In the genomic region with DNA sequence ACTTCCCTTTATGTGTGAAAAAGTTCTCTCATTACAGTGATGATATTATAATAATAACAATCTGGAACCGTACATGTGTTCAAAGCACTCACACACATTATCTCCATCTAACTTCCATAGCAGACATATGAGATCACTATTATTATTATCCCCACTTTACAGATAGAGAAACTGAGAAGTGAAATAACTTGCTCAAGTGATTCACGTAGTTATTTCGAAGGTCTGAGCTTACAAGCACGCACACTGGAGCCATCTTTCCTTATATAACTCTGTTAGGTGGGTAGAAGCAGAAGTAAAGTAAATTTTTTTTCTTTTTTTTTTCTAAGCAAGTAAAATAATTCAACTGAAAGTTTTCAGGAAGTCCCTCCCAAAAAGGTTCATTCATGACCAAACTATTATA, we compare ENCODE assay signal across 21 cellular contexts.
DNase-seq lines count a peak whose midpoint lies in the region; ATAC-seq and TF ChIP-seq lines count a peak whose summit lies in the region.
"Had no signal": no experiment of that assay in that cellular context is flagged by ENCODE, and none has a peak within 500 bp of the region (broad histone marks: within the 10 kb centered on the region; RNA-seq: fewer than 3 reads in every experiment).

No MANE protein-coding gene starts in this region.

- in situ Hi-C loops in HAP-1 (cut with MboI; ENCODE audit: low sequenced_read_pairs) = no loop called here

- peaks cover 0 to 11% (median 2%) of the 10 kb centered on the region in 11 experiments; a peak in 6 of 22 replicates for H3K9me3 ChIP-seq in BLaER1 treated with 17β-estradiol and CSF1 and Interleukin-3, amounts not matched to agents 10 nM and 100 nM (replicated peaks in 1 of 11)
- H3K9me3 ChIP-seq in RWPE2 (ENCODE audit: severe bottlenecking) (no peaks in the 10 kb centered on the region), HAP-1 (no peaks in the 10 kb centered on the region)
- H3K9me3 ChIP-seq: A549, SK-N-SH had no signal

- no peak overlapping the region for H3K27ac Mint-ChIP-seq in effector memory CD8-positive, alpha-beta T cell
- H3K27ac Mint-ChIP-seq: activated CD4-positive, alpha-beta memory T cell treated with anti-CD3 and anti-CD28 coated beads for 36 hours; activated T-cell treated with anti-CD3 and anti-CD28 coated beads, Interleukin-2, amount 50 U/mL, for 72 hours; type B pancreatic cell had no signal

- H3K4me1 Mint-ChIP-seq in effector memory CD8-positive, alpha-beta T cell (ENCODE audit: low read depth in 2 of 2) = peaks cover 6 to 11% of the 10 kb centered on the region in 2 donors

- H3K4me2 ChIP-seq in BLaER1 treated with 17β-estradiol and CSF1 and Interleukin-3, amounts not matched to agents 10 nM and 100 nM = peak overlapping the region in 5 of 11 experiments; percentile 71 to 86 (median 82); a peak in 10 of 22 replicates
- H3K4me2 ChIP-seq: A549, SK-N-SH had no signal

- peak overlapping the region in 8 of 11 experiments; percentile 69 to 93 (median 84); a peak in 16 of 22 replicates for H3K27ac ChIP-seq in BLaER1 treated with 17β-estradiol and CSF1 and Interleukin-3, amounts not matched to agents 10 nM and 100 nM
- H3K27ac ChIP-seq in RWPE2 (ENCODE audit: poor library complexity, severe bottlenecking) = peak overlapping the region; percentile 58
- H3K27ac ChIP-seq: A549, GM23248 had no signal

- no peak overlapping the region for H3K4me3 Mint-ChIP-seq in effector memory CD8-positive, alpha-beta T cell
- H3K4me3 Mint-ChIP-seq: activated CD4-positive, alpha-beta memory T cell treated with anti-CD3 and anti-CD28 coated beads for 36 hours; activated T-cell treated with anti-CD3 and anti-CD28 coated beads, Interleukin-2, amount 50 U/mL, for 72 hours; type B pancreatic cell had no signal

- no peak for TF ChIP-seq CTCF in RWPE2 (IDR thresholded peaks at IDR 0.05; ENCODE audit: poor library complexity, severe bottlenecking)

- H3K27me3 ChIP-seq in BLaER1 treated with 17β-estradiol and CSF1 and Interleukin-3, amounts not matched to agents 10 nM and 100 nM = no peaks in the 10 kb centered on the region
- H3K27me3 ChIP-seq in RWPE2 (ENCODE audit: insufficient read depth, poor library complexity, severe bottlenecking) = no peaks in the 10 kb centered on the region
- no peaks in the 10 kb centered on the region for H3K27me3 ChIP-seq in HAP-1 (ENCODE audit: low read depth)

- ATAC-seq in GM21360 (IDR thresholded peaks at IDR 0.05; ENCODE audit: unreplicated experiment) (peak; percentile 96), HG03439 (IDR thresholded peaks at IDR 0.05; ENCODE audit: unreplicated experiment) (peak; percentile 56), RWPE2 (ENCODE audit: low read depth) (no peak), GM18907 (IDR thresholded peaks at IDR 0.05; ENCODE audit: unreplicated experiment) (no peak)
- ATAC-seq in effector memory CD8-positive, alpha-beta T cell (replicated peaks) = no peak
- ATAC-seq: A549; activated T-cell treated with anti-CD3 and anti-CD28 coated beads, Interleukin-2, amount 50 U/mL, for 72 hours; GM12878; left colon had no signal

- H3K36me3 ChIP-seq in BLaER1 treated with 17β-estradiol and CSF1 and Interleukin-3, amounts not matched to agents 10 nM and 100 nM = no peaks in the 10 kb centered on the region
- H3K36me3 ChIP-seq in RWPE2 (ENCODE audit: low read depth) (no peaks in the 10 kb centered on the region), HAP-1 (replicated peaks) (no peaks in the 10 kb centered on the region)

- H3K9ac ChIP-seq in BLaER1 treated with 17β-estradiol and CSF1 and Interleukin-3, amounts not matched to agents 10 nM and 100 nM = peak overlapping the region in 3 of 11 experiments; percentile 41 to 76 (median 69); a peak in 2 of 22 replicates
- H3K9ac ChIP-seq: GM23248, SK-N-SH had no signal

- DNase-seq in RWPE2 (ENCODE audit: low spot score) (no peak), HAP-1 (ENCODE audit: low spot score in 2 of 2) (no peak)
- DNase-seq in activated effector memory CD4-positive, alpha-beta T cell treated with Interleukin-2 at 50 U/mL for 16 hours = no peak
- no peak for DNase-seq in effector memory CD8-positive, alpha-beta T cell
- DNase-seq: activated CD4-positive, alpha-beta memory T cell treated with anti-CD3 and anti-CD28 coated beads for 36 hours; activated T-cell treated with anti-CD3 and anti-CD28 coated beads, Interleukin-2, amount 50 U/mL, for 72 hours; amygdala; GM23248; IMR-90; left colon; NCI-H1105; NCI-H2171; SK-N-SH had no signal

- peaks cover 0 to 2% of the 10 kb centered on the region in 2 donors for H3K9me3 Mint-ChIP-seq in effector memory CD8-positive, alpha-beta T cell
- H3K9me3 Mint-ChIP-seq: activated CD4-positive, alpha-beta memory T cell treated with anti-CD3 and anti-CD28 coated beads for 36 hours; activated T-cell treated with anti-CD3 and anti-CD28 coated beads, Interleukin-2, amount 50 U/mL, for 72 hours; central memory CD8-positive, alpha-beta T cell; type B pancreatic cell had no signal

- no peaks in the 10 kb centered on the region for H4K20me1 ChIP-seq in BLaER1 treated with 17β-estradiol and CSF1 and Interleukin-3, amounts not matched to agents 10 nM and 100 nM

- H3K36me3 Mint-ChIP-seq in effector memory CD8-positive, alpha-beta T cell (ENCODE audit: insufficient read depth) = no peaks in the 10 kb centered on the region
- H3K36me3 Mint-ChIP-seq: activated CD4-positive, alpha-beta memory T cell treated with anti-CD3 and anti-CD28 coated beads for 36 hours; type B pancreatic cell had no signal

- H3K4me3 ChIP-seq in BLaER1 treated with 17β-estradiol and CSF1 and Interleukin-3, amounts not matched to agents 10 nM and 100 nM = no peak overlapping the region
- H3K4me3 ChIP-seq in RWPE2 (ENCODE audit: severe bottlenecking) (no peak overlapping the region), HAP-1 (no peak overlapping the region)
- H3K4me3 ChIP-seq: A549, GM12878, GM23248 had no signal

- no peaks in the 10 kb centered on the region for H3K27me3 Mint-ChIP-seq in effector memory CD8-positive, alpha-beta T cell
- H3K27me3 Mint-ChIP-seq: activated CD4-positive, alpha-beta memory T cell treated with anti-CD3 and anti-CD28 coated beads for 36 hours; central memory CD8-positive, alpha-beta T cell; type B pancreatic cell had no signal

- H3K4me1 ChIP-seq in BLaER1 treated with 17β-estradiol and CSF1 and Interleukin-3, amounts not matched to agents 10 nM and 100 nM = peaks cover 10 to 77% (median 38%) of the 10 kb centered on the region in 10 experiments
- peaks cover 28% of the 10 kb centered on the region for H3K4me1 ChIP-seq in RWPE2 (ENCODE audit: insufficient read depth, poor library complexity, severe bottlenecking)
- no peaks in the 10 kb centered on the region for H3K4me1 ChIP-seq in HAP-1

Comparison
In these comparisons a context has a peak if more than half of its experiments do, and no peak if none do; other contexts are left out.
1. ATAC-seq: peak in GM21360 (single experiment) and HG03439 (single experiment); none in RWPE2 (single experiment), GM18907 (single experiment) and effector memory CD8-positive, alpha-beta T cell (single experiment).